32 cellular contexts compared by ENCODE assay signal in genomic region chr4:187125062-187125461, GRCh38.
"Had no signal": no experiment of that assay in that cellular context is flagged by ENCODE, and none has a peak within 500 bp of the region (broad histone marks: within the 10 kb centered on the region; RNA-seq: fewer than 3 reads in every experiment).

No MANE protein-coding gene starts in this region.

- H3K4me1 ChIP-seq: adrenal gland, body of pancreas, breast epithelium had no signal

- DNase-seq: activated B cell treated with CpG ODN at 0.5 μM for 24 hours; activated CD4-positive, alpha-beta memory T cell treated with anti-CD3 and anti-CD28 coated beads for 36 hours; activated CD4-positive, alpha-beta T cell treated with anti-CD3 and anti-CD28 coated beads for 4 hours; activated CD4-positive, alpha-beta T cell treated with anti-CD3 and anti-CD28 coated beads, Interleukin-2, amount 10 ng/mL, durations not matched to agents 24 days and 14 days; activated CD4-positive, alpha-beta T cell treated with anti-CD3 and anti-CD28 coated beads, Interleukin-2, amount 50 U/mL, for 1 hour; activated CD4-positive, alpha-beta T cell treated with anti-CD3 and anti-CD28 coated beads, Interleukin-2, amount 50 U/mL, for 4 hours; activated CD4-positive, CD25-positive, alpha-beta regulatory T cell treated with anti-CD3 and anti-CD28 coated beads, Interleukin-2, amount 50 U/mL, for 72 hours; activated CD8-positive, alpha-beta memory T cell treated with anti-CD3 and anti-CD28 coated beads, Interleukin-2, amount 50 U/mL, for 4 hours; activated CD8-positive, alpha-beta T cell treated with anti-CD3 and anti-CD28 coated beads for 36 hours; activated effector memory CD4-positive, alpha-beta T cell treated with anti-CD3 and anti-CD28 coated beads, Interleukin-2, amount 50 U/mL, for 16 hours; activated gamma-delta T cell treated with Interleukin-2 at 50 U/mL for 16 hours; activated naive CD4-positive, alpha-beta T cell; activated naive CD4-positive, alpha-beta T cell treated with anti-CD3 and anti-CD28 coated beads for 36 hours; activated naive CD4-positive, alpha-beta T cell treated with anti-CD3 and anti-CD28 coated beads, Interleukin-2, amount 50 U/mL, for 16 hours; activated naive CD8-positive, alpha-beta T cell treated with anti-CD3 and anti-CD28 coated beads for 36 hours; activated T-cell treated with anti-CD3 and anti-CD28 coated beads for 4 hours; activated T-cell treated with anti-CD3 and anti-CD28 coated beads, Interleukin-2, amount 50 U/mL, for 1 hour; activated T-cell treated with anti-CD3 and anti-CD28 coated beads, Interleukin-2, amount 50 U/mL, for 4 hours; activated T-cell treated with anti-CD3 and anti-CD28 coated beads, Interleukin-2, amount 50 U/mL, for 72 hours; adrenal gland; amniotic stem cell; aorta; body of pancreas; brain microvascular endothelial cell; central memory CD4-positive, alpha-beta T cell; T-cell; T-helper 2 cell; T-helper 9 cell had no signal

- H3K27me3 ChIP-seq: adrenal gland, body of pancreas, brain microvascular endothelial cell, breast epithelium had no signal

- H3K36me3 ChIP-seq: adrenal gland, brain microvascular endothelial cell, breast epithelium had no signal

- H3K27ac ChIP-seq: adrenal gland, body of pancreas, brain microvascular endothelial cell, breast epithelium, VCaP had no signal

- ATAC-seq: activated CD8-positive, alpha-beta T cell treated with anti-CD3 and anti-CD28 coated beads for 36 hours; activated naive CD4-positive, alpha-beta T cell treated with anti-CD3 and anti-CD28 coated beads, Interleukin-2, amount 50 U/mL, for 72 hours; activated T-cell treated with anti-CD3 and anti-CD28 coated beads, Interleukin-2, amount 50 U/mL, for 4 hours; activated T-cell treated with anti-CD3 and anti-CD28 coated beads, Interleukin-2, amount 50 U/mL, for 72 hours; activated T-helper 17 cell treated with anti-CD3 and anti-CD28 coated beads, Interleukin-2, amount 50 U/mL, for 72 hours; body of pancreas; T-cell had no signal

- H3K4me3 ChIP-seq: adrenal gland, body of pancreas, breast epithelium had no signal

- H3K9me3 ChIP-seq: adrenal gland, body of pancreas, breast epithelium had no signal
